In genomic region chr11:94738746-94739145, GRCh38 we compare ENCODE assay signal across 24 cellular contexts.
"Had no signal": no experiment of that assay in that cellular context is flagged by ENCODE, and none has a peak within 500 bp of the region (broad histone marks: within the 10 kb centered on the region; RNA-seq: fewer than 3 reads in every experiment).

No MANE protein-coding gene starts in this region.

- ATAC-seq: activated CD4-positive, alpha-beta T cell treated with anti-CD3 and anti-CD28 coated beads for 36 hours; activated CD8-positive, alpha-beta memory T cell treated with anti-CD3 and anti-CD28 coated beads, Interleukin-2, amount 10 ng/mL, durations not matched to agents 7 days and 5 days; activated CD8-positive, alpha-beta T cell treated with anti-CD3 and anti-CD28 coated beads, Interleukin-2, amount 10 ng/mL, durations not matched to agents 7 days and 5 days; activated naive CD4-positive, alpha-beta T cell treated with anti-CD3 and anti-CD28 coated beads, Interleukin-2, amount 50 U/mL, for 72 hours; activated T-cell treated with anti-CD3 and anti-CD28 coated beads, Interleukin-2, amount 50 U/mL, for 72 hours; heart left ventricle; left lung; lower lobe of right lung; stimulated activated memory B cell treated with anti-CD40 and anti-IgM and Interleukin-4, amounts not matched to agents 10 μg/mL and 1 μg/mL and 100 μg/mL, for 72 hours had no signal

- H3K36me3 ChIP-seq: breast epithelium, heart left ventricle, left lung, lower lobe of right lung, neutrophil, sigmoid colon, uterus had no signal

- FAIRE-seq: small intestine had no signal

- H3K4me3 ChIP-seq: breast epithelium, heart left ventricle, left lung, lower lobe of right lung, sigmoid colon, uterus had no signal

- H3K4me1 ChIP-seq: breast epithelium had no signal

- DNase-seq: activated CD4-positive, alpha-beta T cell treated with anti-CD3 and anti-CD28 coated beads for 36 hours; activated CD4-positive, CD25-positive, alpha-beta regulatory T cell; activated CD8-positive, alpha-beta memory T cell treated with anti-CD3 and anti-CD28 coated beads, Interleukin-2, amount 10 ng/mL, durations not matched to agents 7 days and 5 days; activated CD8-positive, alpha-beta T cell treated with anti-CD3 and anti-CD28 coated beads, Interleukin-2, amount 10 ng/mL, durations not matched to agents 7 days and 5 days; activated naive CD4-positive, alpha-beta T cell; activated T-cell treated with anti-CD3 and anti-CD28 coated beads, Interleukin-2, amount 50 U/mL, for 72 hours; central memory CD4-positive, alpha-beta T cell; foreskin fibroblast; heart left ventricle; left lung; lower lobe of right lung; nephron progenitor cell; sigmoid colon; small intestine; stimulated activated CD4-positive, alpha-beta T cell treated with anti-CD3 and anti-CD28 coated beads, Interleukin-1b, Interleukin-23, amount 100 ng/mL, for 48 hours; stimulated activated CD4-positive, alpha-beta T cell treated with anti-CD3 and anti-CD28 coated beads, Interleukin-4, amount 100 ng/mL, for 4 hours; stimulated activated CD8-positive, alpha-beta memory T cell treated with anti-CD3 and anti-CD28 coated beads, Interleukin-4, amount 100 ng/mL, for 48 hours; stimulated activated naive CD8-positive, alpha-beta T cell treated with anti-CD3 and anti-CD28 coated beads, Interleukin-15, amount 100 ng/mL, for 72 hours; substantia nigra; uterus had no signal

- H3K9me3 ChIP-seq: breast epithelium, heart left ventricle, left lung, lower lobe of right lung, neutrophil, sigmoid colon, uterus had no signal

- H3K27me3 ChIP-seq: breast epithelium, sigmoid colon, uterus had no signal

- H3K27ac ChIP-seq: breast epithelium, heart left ventricle, left lung, lower lobe of right lung, neutrophil, uterus had no signal
